In genomic region chr4:84378983-84379382, GRCh38 we compare ENCODE assay signal across 19 cellular contexts.
"Had no signal": no experiment of that assay in that cellular context is flagged by ENCODE, and none has a peak within 500 bp of the region (broad histone marks: within the 10 kb centered on the region; RNA-seq: fewer than 3 reads in every experiment).

No MANE protein-coding gene starts in this region.

- H3K36me3 ChIP-seq: colonic mucosa, esophagus muscularis mucosa, left lung, transverse colon had no signal

- DNase-seq: activated CD4-positive, alpha-beta T cell treated with anti-CD3 and anti-CD28 coated beads, Interleukin-2, amount 50 U/mL, for 1 hour; activated CD4-positive, CD25-positive, alpha-beta regulatory T cell; activated CD8-positive, alpha-beta memory T cell treated with anti-CD3 and anti-CD28 coated beads for 24 hours; activated naive CD8-positive, alpha-beta T cell treated with anti-CD3 and anti-CD28 coated beads for 36 hours; amygdala; central memory CD4-positive, alpha-beta T cell; colonic mucosa; islet precursor cell; left lung; mucosa of descending colon; naive thymus-derived CD4-positive, alpha-beta T cell; nucleus accumbens; posterior cingulate gyrus; stimulated activated CD4-positive, alpha-beta T cell treated with anti-CD3 and anti-CD28 coated beads, Interleukin-4, amount 100 ng/mL, for 24 hours; stimulated activated naive CD4-positive, alpha-beta T cell treated with Interleukin-2 at 50 U/mL for 16 hours; transverse colon had no signal

- H3K4me3 ChIP-seq: colonic mucosa, esophagus muscularis mucosa, hepatocyte, left lung, mucosa of descending colon, transverse colon had no signal

- H3K27ac ChIP-seq: colonic mucosa, esophagus muscularis mucosa, hepatocyte, left lung, transverse colon had no signal

- H3K79me2 ChIP-seq: hepatocyte had no signal

- H3K9me3 ChIP-seq: colonic mucosa, esophagus muscularis mucosa, left lung, mucosa of descending colon, transverse colon had no signal

- H3K4me1 ChIP-seq: colonic mucosa, esophagus muscularis mucosa, left lung, transverse colon had no signal

- H3K27me3 ChIP-seq: colonic mucosa, esophagus muscularis mucosa, left lung, transverse colon had no signal

- FAIRE-seq: TTC549 had no signal

- H3K4me2 ChIP-seq: hepatocyte had no signal
